ENCODE assay signal across 1 cellular context in the genomic region with DNA sequence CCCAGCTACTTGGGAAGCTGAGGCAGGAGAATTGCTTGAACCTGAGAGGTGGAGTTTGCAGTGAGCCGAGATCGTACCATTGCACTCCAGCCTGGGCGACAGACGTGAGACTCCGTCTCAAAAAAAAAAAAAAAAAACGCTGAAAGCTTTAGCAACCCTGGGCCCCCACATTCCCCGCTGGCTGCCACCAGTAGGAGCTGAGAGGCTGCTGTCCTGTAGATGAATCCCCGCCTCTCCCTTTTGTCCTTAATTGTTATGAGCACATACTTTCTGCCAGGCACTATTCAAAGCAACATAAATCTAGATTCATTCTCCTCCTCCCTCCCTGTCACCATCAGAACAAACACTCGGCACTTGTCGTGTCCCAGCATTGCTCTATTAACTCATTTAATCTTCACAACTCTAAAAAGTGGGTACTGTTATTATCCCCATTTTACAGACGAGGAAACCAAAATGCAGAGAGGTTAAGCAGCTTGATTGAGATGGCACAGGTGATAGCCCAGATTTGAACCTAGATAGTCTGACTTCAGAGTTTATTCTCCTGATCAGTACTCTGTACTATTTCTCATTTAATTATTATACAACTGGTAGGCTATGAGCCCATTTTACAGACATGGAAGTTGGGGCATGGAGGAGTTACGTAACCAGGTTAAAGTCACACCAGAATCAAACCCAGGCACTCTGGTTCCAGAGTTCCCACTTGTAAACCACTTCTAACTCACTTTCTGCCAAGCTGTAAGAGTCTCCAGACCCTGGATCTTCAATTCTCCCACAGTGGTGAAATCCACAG.
TF ChIP-seq lines count a peak whose summit lies in the region.

No MANE protein-coding gene starts in this region.

TF ChIP-seq in GM23338, 12 proteins besides CTCF, POLR2A, EP300 and RAD21:
- TF ChIP-seq EZH2phosphoT487 (IDR thresholded peaks at IDR 0.05; ENCODE audit: unreplicated experiment) (no peak), ZNF331 (CRISPR knock-in tag; IDR thresholded peaks at IDR 0.05; ENCODE audit: low read depth) (no peak), STAT1 (IDR thresholded peaks at IDR 0.05; ENCODE audit: unreplicated experiment) (no peak), CREB1 (CRISPR knock-in tag; IDR thresholded peaks at IDR 0.05; ENCODE audit: low read depth) (no peak), NANOG (IDR thresholded peaks at IDR 0.05; ENCODE audit: borderline replicate concordance) (no peak), ZNF462 (CRISPR knock-in tag; IDR thresholded peaks at IDR 0.05) (no peak), POLR2AphosphoS5 (IDR thresholded peaks at IDR 0.05; ENCODE audit: low read depth) (no peak), JUNB (IDR thresholded peaks at IDR 0.05; ENCODE audit: unreplicated experiment) (no peak), EZH2 (IDR thresholded peaks at IDR 0.05; ENCODE audit: low read depth, unreplicated experiment) (no peak), ETS1 (IDR thresholded peaks at IDR 0.05) (no peak), ZNF114 (CRISPR knock-in tag; IDR thresholded peaks at IDR 0.05) (no peak)
- TF ChIP-seq, protein P1, sequence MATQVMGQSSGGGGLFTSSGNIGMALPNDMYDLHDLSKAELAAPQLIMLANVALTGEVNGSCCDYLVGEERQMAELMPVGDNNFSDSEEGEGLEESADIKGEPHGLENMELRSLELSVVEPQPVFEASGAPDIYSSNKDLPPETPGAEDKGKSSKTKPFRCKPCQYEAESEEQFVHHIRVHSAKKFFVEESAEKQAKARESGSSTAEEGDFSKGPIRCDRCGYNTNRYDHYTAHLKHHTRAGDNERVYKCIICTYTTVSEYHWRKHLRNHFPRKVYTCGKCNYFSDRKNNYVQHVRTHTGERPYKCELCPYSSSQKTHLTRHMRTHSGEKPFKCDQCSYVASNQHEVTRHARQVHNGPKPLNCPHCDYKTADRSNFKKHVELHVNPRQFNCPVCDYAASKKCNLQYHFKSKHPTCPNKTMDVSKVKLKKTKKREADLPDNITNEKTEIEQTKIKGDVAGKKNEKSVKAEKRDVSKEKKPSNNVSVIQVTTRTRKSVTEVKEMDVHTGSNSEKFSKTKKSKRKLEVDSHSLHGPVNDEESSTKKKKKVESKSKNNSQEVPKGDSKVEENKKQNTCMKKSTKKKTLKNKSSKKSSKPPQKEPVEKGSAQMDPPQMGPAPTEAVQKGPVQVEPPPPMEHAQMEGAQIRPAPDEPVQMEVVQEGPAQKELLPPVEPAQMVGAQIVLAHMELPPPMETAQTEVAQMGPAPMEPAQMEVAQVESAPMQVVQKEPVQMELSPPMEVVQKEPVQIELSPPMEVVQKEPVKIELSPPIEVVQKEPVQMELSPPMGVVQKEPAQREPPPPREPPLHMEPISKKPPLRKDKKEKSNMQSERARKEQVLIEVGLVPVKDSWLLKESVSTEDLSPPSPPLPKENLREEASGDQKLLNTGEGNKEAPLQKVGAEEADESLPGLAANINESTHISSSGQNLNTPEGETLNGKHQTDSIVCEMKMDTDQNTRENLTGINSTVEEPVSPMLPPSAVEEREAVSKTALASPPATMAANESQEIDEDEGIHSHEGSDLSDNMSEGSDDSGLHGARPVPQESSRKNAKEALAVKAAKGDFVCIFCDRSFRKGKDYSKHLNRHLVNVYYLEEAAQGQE (IDR thresholded peaks at IDR 0.05; ENCODE audit: unreplicated experiment), result no peak
